14 cellular contexts compared by ENCODE assay signal in the genomic region with DNA sequence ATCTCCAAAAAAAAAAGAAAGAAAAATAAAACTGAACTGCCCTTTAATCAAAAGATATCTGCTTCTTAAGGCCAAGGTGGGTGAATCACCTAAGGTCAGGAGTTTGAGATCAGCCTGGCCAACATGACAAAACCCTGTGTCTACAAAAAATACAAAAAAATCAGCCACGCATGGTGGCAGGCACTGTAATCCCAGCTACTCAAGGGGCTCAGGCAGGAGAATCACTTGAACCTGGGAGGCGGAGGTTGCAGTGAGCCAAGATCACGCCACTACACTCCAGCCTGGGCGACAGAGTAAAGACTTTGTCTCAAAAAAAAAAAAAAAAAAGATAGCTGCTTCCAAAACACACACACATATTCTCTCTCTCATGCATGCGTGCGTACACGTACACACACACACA. TPM values are rescaled to one million over a fixed set of nuclear protein-coding genes. Genes with fewer than 3 reads are reported as not detected.
DNase-seq lines count a peak whose midpoint lies in the region; ATAC-seq and TF ChIP-seq lines count a peak whose summit lies in the region.
"Had no signal": no experiment of that assay in that cellular context is flagged by ENCODE, and none has a peak within 500 bp of the region (broad histone marks: within the 10 kb centered on the region; RNA-seq: fewer than 3 reads in every experiment).

No MANE protein-coding gene starts in this region.

- H3K4me1 ChIP-seq in stomach = peaks cover 0 to 10% (median 5%) of the 10 kb centered on the region in 4 donors

- CTCF ChIA-PET in WTC11 (lab: Charles Lee) = no interaction called here

- H3K27me3 ChIP-seq in stomach = no peaks in the 10 kb centered on the region
- H3K27me3 ChIP-seq: cardiac muscle cell, gastroesophageal sphincter had no signal

- peak overlapping the region; percentile 22 for H3K4me3 ChIP-seq in fibroblast of mammary gland (ENCODE audit: control insufficient read depth, low read depth, low read length)
- H3K4me3 ChIP-seq in stomach = no peak overlapping the region
- H3K4me3 ChIP-seq: A549, cardiac muscle cell, gastroesophageal sphincter, PC-9 had no signal

- peak overlapping the region in 3 of 5 donors; percentile 4 to 49 (median 8) for H3K27ac ChIP-seq in stomach
- H3K27ac ChIP-seq: PC-9 had no signal

- no peak for TF ChIP-seq POLR2A in stomach (IDR thresholded peaks at IDR 0.05)

- no peaks in the 10 kb centered on the region for H3K27me3 Mint-ChIP-seq in T-helper 2 cell treated with Interferon-gamma antibody and Interleukin-4, amounts not matched to agents 5 μg/mL and 100 μg/mL, for 36 hours (ENCODE audit: low read depth)
- H3K27me3 Mint-ChIP-seq in WTC11 (ENCODE audit: low read depth) = no peaks in the 10 kb centered on the region

- intact Hi-C loops in stomach (cut with DNase I; ENCODE audit: low total_unique reads) = no loop called here

- no peaks in the 10 kb centered on the region for H3K36me3 ChIP-seq in stomach
- H3K36me3 ChIP-seq: cardiac muscle cell, gastroesophageal sphincter had no signal

- H3K36me3 Mint-ChIP-seq in T-helper 2 cell treated with Interferon-gamma antibody and Interleukin-4, amounts not matched to agents 5 μg/mL and 100 μg/mL, for 36 hours (ENCODE audit: low read depth) = peaks cover 12% of the 10 kb centered on the region
- H3K36me3 Mint-ChIP-seq in WTC11 = 0 out of 2 replicates have a peak, but pooled peaks cover 2% of the 10 kb centered on the region

- WGBS in stomach, 5 donors = 85 to 91% (median 91%) methylated on average over 7 of the region's 7 CpGs

- peaks cover 43% of the 10 kb centered on the region for H3K4me1 Mint-ChIP-seq in T-helper 2 cell treated with Interferon-gamma antibody and Interleukin-4, amounts not matched to agents 5 μg/mL and 100 μg/mL, for 36 hours (ENCODE audit: low read depth)
- peaks cover 15% of the 10 kb centered on the region for H3K4me1 Mint-ChIP-seq in WTC11

- TF ChIP-seq EP300 in stomach (IDR thresholded peaks at IDR 0.05) = no peak

- no peaks in the 10 kb centered on the region for H3K9me3 Mint-ChIP-seq in T-helper 2 cell treated with Interferon-gamma antibody and Interleukin-4, amounts not matched to agents 5 μg/mL and 100 μg/mL, for 36 hours
- no peaks in the 10 kb centered on the region for H3K9me3 Mint-ChIP-seq in WTC11
- H3K9me3 Mint-ChIP-seq: mesothelial cell of epicardium had no signal

- no peak for ATAC-seq in WTC11

- peak overlapping the region; percentile 96 for H3K27ac Mint-ChIP-seq in T-helper 2 cell treated with Interferon-gamma antibody and Interleukin-4, amounts not matched to agents 5 μg/mL and 100 μg/mL, for 36 hours
- H3K27ac Mint-ChIP-seq in WTC11 = peak overlapping the region; percentile 95

- POLR2A ChIA-PET in WTC11 (lab: Charles Lee) = no interaction called here

- DNase-seq in T-helper 2 cell treated with Interferon-gamma antibody and Interleukin-4, amounts not matched to agents 5 μg/mL and 100 μg/mL, for 36 hours (ENCODE audit: low spot score) = no peak
- DNase-seq in T-helper 2 cell = no peak
- DNase-seq in WTC11 (ENCODE audit: low spot score) = no peak
- peak; percentile 61 for DNase-seq in fibroblast of mammary gland (ENCODE audit: low read depth)
- DNase-seq in stomach = no peak
- DNase-seq in NCI-H345 (lab: John Stamatoyannopoulos, UW) = no peak
- no peak for DNase-seq in mesenteric fat pad (ENCODE audit: low spot score)
- no peak for DNase-seq in UCSD-AML1 (lab: John Stamatoyannopoulos, UW; ENCODE audit: unreplicated experiment)
- DNase-seq: NCI-H187 treated with DMSO at 0.1 percent for 48 hours had no signal

- no peaks in the 10 kb centered on the region for H3K9me3 ChIP-seq in stomach
- H3K9me3 ChIP-seq: A549, gastroesophageal sphincter had no signal

- peak overlapping the region; percentile 80 for H3K4me3 Mint-ChIP-seq in T-helper 2 cell treated with Interferon-gamma antibody and Interleukin-4, amounts not matched to agents 5 μg/mL and 100 μg/mL, for 36 hours
- no peak overlapping the region for H3K4me3 Mint-ChIP-seq in WTC11
- H3K4me3 Mint-ChIP-seq: mesothelial cell of epicardium had no signal

- TF ChIP-seq CTCF in WTC11 (IDR thresholded peaks at IDR 0.05) (no peak), fibroblast of mammary gland (conservative IDR thresholded peaks at IDR 0.05; ENCODE audit: control insufficient read depth, insufficient read depth, low read depth, low read length) (no peak), stomach (IDR thresholded peaks at IDR 0.05) (no peak)

TF ChIP-seq in WTC11, 78 proteins besides CTCF, POLR2A, EP300 and RAD21:
- no peak for TF ChIP-seq ZNF121 (CRISPR knock-in tag; IDR thresholded peaks at IDR 0.05)
- no peak for TF ChIP-seq ATF3 (CRISPR knock-in tag; conservative IDR thresholded peaks at IDR 0.05)
- TF ChIP-seq TEAD1 (CRISPR knock-in tag; IDR thresholded peaks at IDR 0.05) = no peak
- TF ChIP-seq MYBL2 (CRISPR knock-in tag; IDR thresholded peaks at IDR 0.05) = no peak
- TF ChIP-seq FOXK1 (CRISPR knock-in tag; IDR thresholded peaks at IDR 0.05) = no peak
- TF ChIP-seq SMAD3 (CRISPR knock-in tag; IDR thresholded peaks at IDR 0.05; ENCODE audit: borderline replicate concordance) = no peak
- no peak for TF ChIP-seq SMAD4 (CRISPR knock-in tag; IDR thresholded peaks at IDR 0.05)
- no peak for TF ChIP-seq MAX (CRISPR knock-in tag; IDR thresholded peaks at IDR 0.05)
TF ChIP-seq in WTC11: peak in this region for 0.

RNA-seq across cellular contexts. Expression of gene SCAI, which starts 17.8 kb away (rescaled TPM):
- 20.4 to 25.6 TPM (median 25.0 TPM) in 3 replicates for total RNA-seq in WTC11 (2021)
- total RNA-seq in stomach = 10 to 100 TPM in 3 of 5 donors, 1 to 10 TPM in 2; 1.2 to 21.0 (median 11.7) TPM
- under 1 TPM; 0.46 to 0.83 (median 0.50) TPM for polyA plus RNA-seq in stomach
- total RNA-seq in mesenteric fat pad = 6.4 TPM
